ENCODE assay signal across 8 cellular contexts in the genomic region with DNA sequence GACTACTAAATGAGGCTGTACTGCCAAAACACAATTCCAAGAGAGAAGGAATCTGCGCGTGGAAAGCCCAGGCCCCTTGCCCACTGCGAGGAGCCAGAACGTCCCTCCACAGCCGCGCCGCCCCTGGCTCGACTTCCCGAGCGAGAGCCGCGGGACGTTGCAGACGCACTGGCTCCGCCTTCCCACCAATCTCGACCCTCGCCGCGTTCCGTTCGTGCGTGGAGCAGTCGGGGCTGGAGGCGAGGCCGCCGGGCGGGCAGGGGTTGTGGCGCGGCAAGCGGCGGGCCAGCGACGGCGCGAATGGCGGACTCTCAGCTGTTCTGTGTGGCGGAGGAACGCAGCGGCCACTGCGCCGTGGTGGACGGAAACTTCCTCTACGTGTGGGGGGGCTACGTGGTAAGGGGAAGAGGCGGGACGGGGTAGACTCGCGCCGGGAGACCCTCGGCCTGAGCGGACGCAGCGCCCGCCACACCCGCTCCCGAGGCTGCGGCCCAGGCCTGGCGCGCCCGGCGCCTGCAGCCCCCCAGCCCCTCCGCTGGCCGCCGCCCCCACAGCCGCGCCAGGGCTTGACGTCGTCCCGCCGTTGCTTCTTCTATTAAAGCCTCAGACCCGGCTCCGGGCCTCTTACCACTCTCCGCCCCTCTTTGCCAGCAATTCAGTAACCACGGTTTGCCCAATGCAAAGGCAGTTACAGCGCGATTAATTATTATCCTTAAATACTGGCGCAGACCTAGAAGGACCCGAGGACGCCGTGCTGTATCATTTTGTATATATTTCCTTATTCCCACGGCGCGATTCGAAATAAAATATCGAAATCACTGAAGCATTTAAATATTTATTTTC. TPM values are rescaled to one million over a fixed set of nuclear protein-coding genes. Genes with fewer than 3 reads are reported as not detected.
DNase-seq lines count a peak whose midpoint lies in the region; ATAC-seq and TF ChIP-seq lines count a peak whose summit lies in the region.

KLHDC1 (plus strand) TSS at position 226 of the 843 bp plus-strand sequence; CDS start at position 301, 75 bp downstream.

- no peaks in the 10 kb centered on the region for H3K27me3 ChIP-seq in adrenal gland
- no peaks in the 10 kb centered on the region for H3K27me3 ChIP-seq in upper lobe of left lung

- peak within 1 kb of the TSS; percentile 84 to 89 (median 85) for H3K4me3 Mint-ChIP-seq in T-cell
- H3K4me3 Mint-ChIP-seq in progenitor cell of endocrine pancreas (ENCODE audit: low read depth) = peak within 1 kb of the TSS; percentile 79

- intact Hi-C loops in adrenal gland (cut with DNase I) = no loop called here
- intact Hi-C loops in left cardiac atrium (cut with DNase I) = loop anchor here in 1 of 2 donors (10.0 kb wide), 2 partner anchors 58 to 72 kb away; partner anchors contain the start of genes DNAAF2 and KLHDC2

- H3K27ac Mint-ChIP-seq in T-cell (peak within 1 kb of the TSS; percentile 89 to 95), progenitor cell of endocrine pancreas (peak within 1 kb of the TSS; percentile 93)

- TF ChIP-seq CTCF in adrenal gland (IDR thresholded peaks at IDR 0.05) (no peak), progenitor cell of endocrine pancreas (IDR thresholded peaks at IDR 0.05; ENCODE audit: unreplicated experiment) (no peak), upper lobe of left lung (IDR thresholded peaks at IDR 0.05) (peak in 1 of 6 experiments; percentile 26)

- peak within 1 kb of the TSS in 3 of 4 donors; percentile 13 to 89 (median 41) for H3K4me3 ChIP-seq in adrenal gland
- peak within 1 kb of the TSS; percentile 46 to 80 (median 77) for H3K4me3 ChIP-seq in upper lobe of left lung

- DNase-seq in NCI-H1105 (lab: John Stamatoyannopoulos, UW) (peak; percentile 82), T-cell (peak; percentile 47 to 85 (median 74)), adrenal gland (peak; percentile 84 to 93 (median 86)), left cardiac atrium (peak; percentile 93), progenitor cell of endocrine pancreas (ENCODE audit: low spot score, unreplicated experiment) (peak; percentile 52), upper lobe of left lung (peak; percentile 86 to 96)

- POLR2A ChIA-PET in T-cell (lab: Charles Lee) = interaction anchor here in 1 of 2 donors (0.6 kb wide), 4 partner anchors 15 to 876 kb away, joined by 3 to 5 read pairs (median 3); no protein-coding TSS in a partner anchor

- no peaks in the 10 kb centered on the region for H3K9me3 ChIP-seq in adrenal gland (replicated peaks in 1 of 3)
- no peaks in the 10 kb centered on the region for H3K9me3 ChIP-seq in upper lobe of left lung

- CTCF ChIA-PET in T-cell (lab: Charles Lee) = no interaction called here

- H3K27me3 Mint-ChIP-seq in T-cell (no peaks in the 10 kb centered on the region), progenitor cell of endocrine pancreas (no peaks in the 10 kb centered on the region)

- peaks cover 33 to 41% (median 36%) of the 10 kb centered on the region in 3 donors for H3K4me1 Mint-ChIP-seq in T-cell
- H3K4me1 Mint-ChIP-seq in progenitor cell of endocrine pancreas (ENCODE audit: low read depth) = peaks cover 11% of the 10 kb centered on the region

- no peaks in the 10 kb centered on the region for H3K36me3 Mint-ChIP-seq in T-cell
- H3K36me3 Mint-ChIP-seq in progenitor cell of endocrine pancreas (ENCODE audit: insufficient read depth) = no peaks in the 10 kb centered on the region

- TF ChIP-seq POLR2A in GM10847 (IDR thresholded peaks at IDR 0.05; ENCODE audit: extremely low read depth, insufficient read length) (peak; percentile 22), adrenal gland (IDR thresholded peaks at IDR 0.05) (peak; percentile 96), upper lobe of left lung (IDR thresholded peaks at IDR 0.05) (peak; percentile 75 to 98 (median 88))

- H3K9me3 Mint-ChIP-seq in T-cell (no peaks in the 10 kb centered on the region), progenitor cell of endocrine pancreas (ENCODE audit: low read depth) (no peaks in the 10 kb centered on the region)

- H3K36me3 ChIP-seq in adrenal gland (replicated peaks in 1 of 2) = no peaks in the 10 kb centered on the region
- no peaks in the 10 kb centered on the region for H3K36me3 ChIP-seq in upper lobe of left lung

- WGBS in adrenal gland, 4 donors = 0% methylated on average over 19 to 85 of the region's 85 CpGs
- 1% methylated on average over 30 to 45 of the region's 85 CpGs for WGBS in upper lobe of left lung, 2 donors

- H3K4me1 ChIP-seq in adrenal gland (replicated peaks in 1 of 2) = peaks cover 8 to 12% of the 10 kb centered on the region in 2 donors
- H3K4me1 ChIP-seq in upper lobe of left lung = peaks cover 6 to 25% (median 14%) of the 10 kb centered on the region in 4 donors

- ATAC-seq in HG02588 (IDR thresholded peaks at IDR 0.05; ENCODE audit: unreplicated experiment) = peak; percentile 60
- peak; percentile 87 to 90 (median 88) for ATAC-seq in T-cell (replicated peaks in 1 of 4)
- peak; percentile 95 for ATAC-seq in left cardiac atrium
- peak; percentile 91 to 95 for ATAC-seq in upper lobe of left lung (ENCODE audit: low FRiP score in 2 of 2)

- peak in 1 of 4 donors; percentile 24 for TF ChIP-seq EP300 in upper lobe of left lung (IDR thresholded peaks at IDR 0.05)

- peak within 1 kb of the TSS; percentile 71 to 100 (median 94) for H3K27ac ChIP-seq in adrenal gland
- peak within 1 kb of the TSS; percentile 91 to 98 (median 96) for H3K27ac ChIP-seq in upper lobe of left lung

RNA-seq across cellular contexts. Expression of gene KLHDC1, which starts in this region (rescaled TPM):
- total RNA-seq in T-cell (10 to 100 TPM in 4 of 5 donors, 1 to 10 TPM in 1; 8.8 to 12.5 (median 10.2) TPM), adrenal gland (1 to 10 TPM; 1.9 to 9.9 (median 5.4) TPM), left cardiac atrium (10 to 100 TPM in 1 of 2 donors, 1 to 10 TPM in 1; 6.5 to 11.8 TPM), progenitor cell of endocrine pancreas (2.4 and 2.8 TPM in 2 replicates), upper lobe of left lung (10 to 100 TPM in 1 of 6 donors, 1 to 10 TPM in 5; 4.6 to 11.1 (median 5.3) TPM)
- 1 to 10 TPM; 3.1 to 3.4 (median 3.2) TPM for polyA plus RNA-seq in adrenal gland

Comparison
In these comparisons a context has a peak if more than half of its experiments do, and no peak if none do; other contexts are left out.
1. Peak in every context shown above with its lines: DNase-seq, ATAC-seq, H3K4me3 ChIP-seq and H3K27ac ChIP-seq.
2. POLR2A ChIP-seq: peak in every context shown above with its lines; median percentile 96 in adrenal gland; 88 in upper lobe of left lung; 22 in GM10847.